ENCODE assay signal across 25 cellular contexts in the genomic region with DNA sequence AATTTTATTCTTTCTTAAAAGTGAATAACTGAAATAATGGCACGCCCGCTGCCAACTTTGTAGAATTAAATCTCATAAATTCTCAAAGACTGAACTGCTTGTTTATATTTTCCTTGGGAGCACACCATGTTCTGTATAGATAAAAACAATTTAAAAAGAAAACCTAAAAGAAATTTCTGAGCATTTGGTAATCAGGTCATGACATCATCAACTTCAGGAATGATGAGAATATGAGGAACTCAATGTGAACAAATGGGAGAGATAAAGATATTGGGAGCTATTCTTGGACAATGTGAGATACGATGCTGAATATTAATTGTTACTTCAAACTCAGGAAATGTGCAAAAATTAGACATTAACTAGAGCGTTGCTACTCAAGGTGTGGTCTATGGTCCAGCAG. TPM values are rescaled to one million over a fixed set of nuclear protein-coding genes. Genes with fewer than 3 reads are reported as not detected.
"Had no signal": no experiment of that assay in that cellular context is flagged by ENCODE, and none has a peak within 500 bp of the region (broad histone marks: within the 10 kb centered on the region; RNA-seq: fewer than 3 reads in every experiment).

No MANE protein-coding gene starts in this region.

- H3K4me1 Mint-ChIP-seq: endodermal cell, naive B cell had no signal

- H3K27ac Mint-ChIP-seq: dendritic cell treated with granulocyte-macrophage colony-stimulating factor and Interleukin-4, amounts not matched to agents 40 ng/mL and 50 ng/mL, for 4 days; effector memory CD8-positive, alpha-beta T cell; endodermal cell; mesothelial cell of epicardium; naive B cell had no signal

- H3K4me3 ChIP-seq: colonic mucosa, esophagus squamous epithelium, gastrocnemius medialis, heart right ventricle, left lung, lower lobe of right lung, mucosa of descending colon had no signal

- H3K9me3 ChIP-seq: colonic mucosa, esophagus squamous epithelium, gastrocnemius medialis, heart right ventricle, left lung, lower lobe of right lung, mucosa of descending colon had no signal

- H3K4me3 Mint-ChIP-seq: dendritic cell treated with granulocyte-macrophage colony-stimulating factor and Interleukin-4, amounts not matched to agents 40 ng/mL and 50 ng/mL, for 4 days; effector memory CD8-positive, alpha-beta T cell; endodermal cell; mesothelial cell of epicardium; naive B cell had no signal

- H3K9me3 Mint-ChIP-seq: dendritic cell treated with granulocyte-macrophage colony-stimulating factor and Interleukin-4, amounts not matched to agents 40 ng/mL and 50 ng/mL, for 4 days; endodermal cell; mesothelial cell of epicardium had no signal

- H3K36me3 Mint-ChIP-seq: mesothelial cell of epicardium, naive B cell had no signal

- H3K27ac ChIP-seq: colonic mucosa, epithelial cell of prostate, esophagus squamous epithelium, gastrocnemius medialis, heart right ventricle, left lung, lower lobe of right lung had no signal

- H3K27me3 ChIP-seq: colonic mucosa, esophagus squamous epithelium, gastrocnemius medialis, heart right ventricle, left lung had no signal

- DNase-seq: colonic mucosa; cortex of kidney; effector CD8-positive, alpha-beta T cell; effector memory CD8-positive, alpha-beta T cell; endodermal cell; erythroblast; esophagus squamous epithelium; foreskin fibroblast; foreskin melanocyte; gastrocnemius medialis; glutamatergic neuron; head of caudate nucleus; heart right ventricle; hippocampal formation; left cardiac atrium; left lung; left ventricle myocardium superior; lower lobe of right lung; mesenchymal stem cell; mucosa of descending colon; naive B cell had no signal

- H3K36me3 ChIP-seq: colonic mucosa, esophagus squamous epithelium, gastrocnemius medialis, heart right ventricle, left lung, lower lobe of right lung had no signal

- H3K27me3 Mint-ChIP-seq: dendritic cell treated with granulocyte-macrophage colony-stimulating factor and Interleukin-4, amounts not matched to agents 40 ng/mL and 50 ng/mL, for 4 days; effector memory CD8-positive, alpha-beta T cell had no signal

- H3K4me1 ChIP-seq: colonic mucosa, esophagus squamous epithelium, gastrocnemius medialis, left lung, lower lobe of right lung had no signal

RNA-seq across cellular contexts. Expression of a gene that starts 10.0 kb away (rescaled TPM):
- total RNA-seq: dermis microvascular lymphatic vessel endothelial cell had no signal
